In genomic region chr14:33271216-33271615, GRCh38 we compare ENCODE assay signal across 20 cellular contexts.
DNase-seq lines count a peak whose midpoint lies in the region; ATAC-seq and TF ChIP-seq lines count a peak whose summit lies in the region.
"Had no signal": no experiment of that assay in that cellular context is flagged by ENCODE, and none has a peak within 500 bp of the region (broad histone marks: within the 10 kb centered on the region; RNA-seq: fewer than 3 reads in every experiment).

No MANE protein-coding gene starts in this region.

- no peak overlapping the region for H3K27ac Mint-ChIP-seq in neural progenitor cell
- H3K27ac Mint-ChIP-seq: CD4-positive, alpha-beta T cell had no signal

- no peaks in the 10 kb centered on the region for H4K20me1 ChIP-seq in SK-N-SH (ENCODE audit: insufficient read depth)
- H4K20me1 ChIP-seq in neural progenitor cell (ENCODE audit: low read depth): no peaks in the 10 kb centered on the region

- CTCF ChIA-PET in SK-N-SH (lab: Yijun Ruan, JAX): no interaction called here

- H3K27ac ChIP-seq in SK-N-SH (ENCODE audit: low read depth in 2 of 2, low read length in 1 of 2): no peak overlapping the region
- no peak overlapping the region for H3K27ac ChIP-seq in neural progenitor cell

- no peak overlapping the region for H3K4me2 ChIP-seq in SK-N-SH
- H3K4me2 ChIP-seq in neural progenitor cell: no peak overlapping the region

- H3K27me3 Mint-ChIP-seq in neural progenitor cell (ENCODE audit: insufficient read depth, low read depth): no peaks in the 10 kb centered on the region
- H3K27me3 Mint-ChIP-seq: CD4-positive, alpha-beta T cell had no signal

- H3K9ac ChIP-seq in SK-N-SH (no peak overlapping the region), neural progenitor cell (no peak overlapping the region)

- H3K36me3 ChIP-seq in SK-N-SH (replicated peaks in 1 of 2; ENCODE audit: control insufficient read depth in 1 of 2, insufficient read depth in 2 of 2, low read length in 1 of 2) (no peaks in the 10 kb centered on the region), neural progenitor cell (no peaks in the 10 kb centered on the region)
- H3K36me3 ChIP-seq: BE2C had no signal

- H3K79me2 ChIP-seq in SK-N-SH (ENCODE audit: insufficient read depth) (no peaks in the 10 kb centered on the region), neural progenitor cell (ENCODE audit: low read depth) (no peaks in the 10 kb centered on the region)

- ATAC-seq in HG02852 (IDR thresholded peaks at IDR 0.05; ENCODE audit: unreplicated experiment): no peak
- ATAC-seq in GM18861 (IDR thresholded peaks at IDR 0.05; ENCODE audit: unreplicated experiment): no peak
- ATAC-seq: GM12878, HepG2 had no signal

- TF ChIP-seq POLR2A in erythroblast (IDR thresholded peaks at IDR 0.05; ENCODE audit: low read length): no peak

- no peak for TF ChIP-seq RAD21 in SK-N-SH (IDR thresholded peaks at IDR 0.05; ENCODE audit: low read length)

- H3F3A ChIP-seq in SK-N-SH (replicated peaks; ENCODE audit: insufficient read depth) (no peaks in the 10 kb centered on the region), neural progenitor cell (ENCODE audit: low read depth) (peaks cover 5% of the 10 kb centered on the region)

- TF ChIP-seq CTCF in AG10803 (conservative IDR thresholded peaks at IDR 0.05; ENCODE audit: low read length) (no peak), SK-N-SH (IDR thresholded peaks at IDR 0.05) (no peak), choroid plexus epithelial cell (conservative IDR thresholded peaks at IDR 0.05; ENCODE audit: low read depth, low read length) (no peak), neural progenitor cell (IDR thresholded peaks at IDR 0.05) (no peak)

- H3K36me3 Mint-ChIP-seq in neural progenitor cell: no peaks in the 10 kb centered on the region

- H3K27me3 ChIP-seq in SK-N-SH (ENCODE audit: insufficient read depth): no peaks in the 10 kb centered on the region
- H3K27me3 ChIP-seq in neural progenitor cell: no peaks in the 10 kb centered on the region
- H3K27me3 ChIP-seq: BE2C had no signal

- WGBS in SK-N-SH (ENCODE audit: low lambda C conversion rate): 89% methylated on average over 2 of the region's 2 CpGs

- no peak overlapping the region for H3K4me3 Mint-ChIP-seq in neural progenitor cell
- H3K4me3 Mint-ChIP-seq: CD4-positive, alpha-beta T cell had no signal

- H3K4me3 ChIP-seq in AG10803 (ENCODE audit: low read length): no peak overlapping the region
- no peak overlapping the region for H3K4me3 ChIP-seq in SK-N-SH (ENCODE audit: low read depth in 2 of 2, low read length in 1 of 2)
- H3K4me3 ChIP-seq in choroid plexus epithelial cell (ENCODE audit: low read depth, low read length): no peak overlapping the region
- no peak overlapping the region for H3K4me3 ChIP-seq in neural progenitor cell
- H3K4me3 ChIP-seq: GM12878 had no signal

- no peak for TF ChIP-seq EP300 in SK-N-SH (IDR thresholded peaks at IDR 0.05; ENCODE audit: borderline replicate concordance in 1 of 2, low read depth in 1 of 2, low read length in 1 of 2)

- peaks cover 15% of the 10 kb centered on the region for H3K4me1 Mint-ChIP-seq in neural progenitor cell

- H3K4me1 ChIP-seq in SK-N-SH (ENCODE audit: control insufficient read depth in 1 of 2, insufficient read depth in 2 of 2, low read depth in 1 of 2, low read length in 1 of 2) (no peaks in the 10 kb centered on the region), neural progenitor cell (peaks cover 19% of the 10 kb centered on the region)
- H3K4me1 ChIP-seq: BE2C had no signal

- POLR2A ChIA-PET in SK-N-SH (lab: Yijun Ruan, JAX): no interaction called here

- H2AFZ ChIP-seq in SK-N-SH (ENCODE audit: low read depth) (no peak overlapping the region), neural progenitor cell (replicated peaks) (peak overlapping the region; percentile 43)

- DNase-seq in AG10803 (ENCODE audit: low read depth) (peak; percentile 5), SK-N-SH (no peak), choroid plexus epithelial cell (ENCODE audit: low read depth) (peak; percentile 5), neural progenitor cell (ENCODE audit: low spot score) (no peak), erythroblast (lab: John Stamatoyannopoulos, UW) (no peak)
- DNase-seq in activated naive CD4-positive, alpha-beta T cell (lab: John Stamatoyannopoulos, UW): no peak
- DNase-seq: 8988T; BE2C; CD4-positive, alpha-beta T cell; DMS153; KBM-7; NCI-H1694 treated with DMSO at 0.1 percent for 48 hours; NCI-H510A treated with DMSO at 0.1 percent for 48 hours; NCI-H774; RPMI8226; SHP77 treated with DMSO at 0.1 percent for 48 hours had no signal

- no peaks in the 10 kb centered on the region for H3K9me2 ChIP-seq in SK-N-SH

- H3K9me3 Mint-ChIP-seq in neural progenitor cell: no peaks in the 10 kb centered on the region
- H3K9me3 Mint-ChIP-seq: CD4-positive, alpha-beta T cell had no signal

- H3K9me3 ChIP-seq in SK-N-SH (no peaks in the 10 kb centered on the region), neural progenitor cell (ENCODE audit: low read depth) (no peaks in the 10 kb centered on the region)
- H3K9me3 ChIP-seq: BE2C had no signal

TF ChIP-seq in SK-N-SH, 30 proteins besides CTCF, POLR2A, EP300 and RAD21:
- TF ChIP-seq FOSL2 (IDR thresholded peaks at IDR 0.05; ENCODE audit: borderline replicate concordance, low read depth) (0 out of 2 replicates have a peak, but pooled peaks have one; percentile 15), FOXM1 (IDR thresholded peaks at IDR 0.05; ENCODE audit: low read depth) (no peak)

Comparison
In these comparisons a context has a peak if more than half of its experiments do, and no peak if none do; other contexts are left out.
1. DNase-seq: peak in AG10803 (single experiment) and choroid plexus epithelial cell (single experiment); none in SK-N-SH (single experiment), neural progenitor cell (single experiment), erythroblast (0 of 2) and activated naive CD4-positive, alpha-beta T cell (0 of 4).